Comparison of ENCODE assay signal across 19 cellular contexts in the genomic region with DNA sequence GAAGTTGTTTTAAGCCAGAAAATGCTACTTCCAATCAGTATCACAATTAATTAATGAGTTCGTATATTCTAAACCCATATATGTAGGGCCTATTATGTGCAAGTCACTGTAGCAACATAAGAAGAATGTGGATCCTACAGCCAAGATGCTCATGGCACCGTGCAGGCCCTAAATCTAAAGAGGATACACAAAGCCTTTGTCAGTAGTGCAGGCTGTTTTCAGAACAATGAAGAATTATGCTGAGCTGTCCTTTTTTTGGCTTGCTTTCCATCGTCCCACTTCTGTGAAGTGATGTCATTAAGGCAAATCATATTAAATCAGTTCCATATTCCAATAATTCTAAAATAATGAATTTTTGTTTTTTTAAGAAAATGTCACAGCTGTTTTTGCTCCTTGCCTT.
"Had no signal": no experiment of that assay in that cellular context is flagged by ENCODE, and none has a peak within 500 bp of the region (broad histone marks: within the 10 kb centered on the region; RNA-seq: fewer than 3 reads in every experiment).

No MANE protein-coding gene starts in this region.

- H3K4me3 Mint-ChIP-seq: activated CD4-positive, alpha-beta T cell treated with anti-CD3 and anti-CD28 coated beads, Interleukin-2, amount 10 ng/mL, durations not matched to agents 7 days and 5 days; activated CD8-positive, alpha-beta T cell treated with anti-CD3 and anti-CD28 coated beads, Interleukin-2, amount 10 ng/mL, durations not matched to agents 7 days and 5 days; activated naive CD4-positive, alpha-beta T cell treated with anti-CD3 and anti-CD28 coated beads, Interleukin-2, amount 10 ng/mL, durations not matched to agents 7 days and 5 days; activated naive CD8-positive, alpha-beta T cell treated with anti-CD3 and anti-CD28 coated beads, Interleukin-2, amount 50 U/mL, for 24 hours; activated T-cell treated with anti-CD3 and anti-CD28 coated beads, Interleukin-2, amount 50 U/mL, for 4 hours; dendritic cell treated with granulocyte-macrophage colony-stimulating factor and Interleukin-4, amounts not matched to agents 40 ng/mL and 50 ng/mL, for 4 days; naive thymus-derived CD8-positive, alpha-beta T cell; stimulated activated naive CD8-positive, alpha-beta T cell treated with anti-CD3 and anti-CD28 coated beads, Interleukin-15, Interleukin-2, amounts not matched to agents 100 ng/mL and 50 ng/mL, for 24 hours; type B pancreatic cell had no signal

- H3K27me3 Mint-ChIP-seq: activated CD4-positive, alpha-beta T cell treated with anti-CD3 and anti-CD28 coated beads, Interleukin-2, amount 10 ng/mL, durations not matched to agents 7 days and 5 days; activated naive CD4-positive, alpha-beta T cell treated with anti-CD3 and anti-CD28 coated beads, Interleukin-2, amount 10 ng/mL, durations not matched to agents 7 days and 5 days; dendritic cell treated with granulocyte-macrophage colony-stimulating factor and Interleukin-4, amounts not matched to agents 40 ng/mL and 50 ng/mL, for 4 days; stimulated activated naive CD8-positive, alpha-beta T cell treated with anti-CD3 and anti-CD28 coated beads, Interleukin-15, Interleukin-2, amounts not matched to agents 100 ng/mL and 50 ng/mL, for 24 hours; type B pancreatic cell had no signal

- H3K27me3 ChIP-seq: ascending aorta, testis had no signal

- H3K9me3 Mint-ChIP-seq: activated CD4-positive, alpha-beta T cell treated with anti-CD3 and anti-CD28 coated beads, Interleukin-2, amount 10 ng/mL, durations not matched to agents 7 days and 5 days; activated naive CD4-positive, alpha-beta T cell treated with anti-CD3 and anti-CD28 coated beads, Interleukin-2, amount 10 ng/mL, durations not matched to agents 7 days and 5 days; activated naive CD8-positive, alpha-beta T cell treated with anti-CD3 and anti-CD28 coated beads, Interleukin-2, amount 50 U/mL, for 24 hours; activated T-cell treated with anti-CD3 and anti-CD28 coated beads, Interleukin-2, amount 50 U/mL, for 4 hours; stimulated activated naive CD8-positive, alpha-beta T cell treated with anti-CD3 and anti-CD28 coated beads, Interleukin-15, Interleukin-2, amounts not matched to agents 100 ng/mL and 50 ng/mL, for 24 hours had no signal

- H3K79me2 ChIP-seq: parathyroid adenoma had no signal

- H3K36me3 Mint-ChIP-seq: activated naive CD4-positive, alpha-beta T cell treated with anti-CD3 and anti-CD28 coated beads, Interleukin-2, amount 10 ng/mL, durations not matched to agents 7 days and 5 days; naive thymus-derived CD8-positive, alpha-beta T cell had no signal

- H2AFZ ChIP-seq: parathyroid adenoma had no signal

- ATAC-seq: activated CD4-positive, CD25-positive, alpha-beta regulatory T cell treated with anti-CD3 and anti-CD28 coated beads, Interleukin-2, amount 50 U/mL, for 24 hours; activated CD8-positive, alpha-beta T cell treated with anti-CD3 and anti-CD28 coated beads, Interleukin-2, amount 10 ng/mL, durations not matched to agents 7 days and 5 days; activated naive CD8-positive, alpha-beta T cell treated with anti-CD3 and anti-CD28 coated beads, Interleukin-2, amount 50 U/mL, for 24 hours; activated T-cell treated with anti-CD3 and anti-CD28 coated beads, Interleukin-2, amount 50 U/mL, for 4 hours; naive thymus-derived CD8-positive, alpha-beta T cell had no signal

- H3K36me3 ChIP-seq: ascending aorta had no signal

- H3K4me3 ChIP-seq: ascending aorta, testis had no signal

- DNase-seq: activated CD4-positive, alpha-beta T cell treated with anti-CD3 and anti-CD28 coated beads, Interleukin-2, amount 10 ng/mL, durations not matched to agents 7 days and 5 days; activated CD8-positive, alpha-beta T cell treated with anti-CD3 and anti-CD28 coated beads, Interleukin-2, amount 10 ng/mL, durations not matched to agents 7 days and 5 days; activated naive CD4-positive, alpha-beta T cell treated with anti-CD3 and anti-CD28 coated beads, Interleukin-2, amount 10 ng/mL, durations not matched to agents 7 days and 5 days; activated naive CD8-positive, alpha-beta T cell treated with anti-CD3 and anti-CD28 coated beads, Interleukin-2, amount 50 U/mL, for 24 hours; activated T-cell treated with anti-CD3 and anti-CD28 coated beads, Interleukin-2, amount 50 U/mL, for 4 hours; cerebellar nuclear complex; kidney glomerular epithelial cell; mesenchymal stem cell; naive thymus-derived CD8-positive, alpha-beta T cell; stimulated activated CD4-positive, alpha-beta T cell treated with anti-CD3 and anti-CD28 coated beads, Interleukin-12 subunit alpha, Interleukin-12 subunit beta, amount 100 ng/mL, for 4 hours; stimulated activated CD4-positive, alpha-beta T cell treated with anti-CD3 and anti-CD28 coated beads, Interleukin-2, amount 100 ng/mL, for 24 hours; T1000; testis had no signal

- H3K9me3 ChIP-seq: ascending aorta, testis had no signal

- H3K27ac ChIP-seq: ascending aorta, parathyroid adenoma, testis had no signal

- H3K27ac Mint-ChIP-seq: activated CD4-positive, alpha-beta T cell treated with anti-CD3 and anti-CD28 coated beads, Interleukin-2, amount 10 ng/mL, durations not matched to agents 7 days and 5 days; activated CD8-positive, alpha-beta T cell treated with anti-CD3 and anti-CD28 coated beads, Interleukin-2, amount 10 ng/mL, durations not matched to agents 7 days and 5 days; activated naive CD4-positive, alpha-beta T cell treated with anti-CD3 and anti-CD28 coated beads, Interleukin-2, amount 10 ng/mL, durations not matched to agents 7 days and 5 days; activated naive CD8-positive, alpha-beta T cell treated with anti-CD3 and anti-CD28 coated beads, Interleukin-2, amount 50 U/mL, for 24 hours; dendritic cell treated with granulocyte-macrophage colony-stimulating factor and Interleukin-4, amounts not matched to agents 40 ng/mL and 50 ng/mL, for 4 days; naive thymus-derived CD8-positive, alpha-beta T cell; stimulated activated naive CD8-positive, alpha-beta T cell treated with anti-CD3 and anti-CD28 coated beads, Interleukin-15, Interleukin-2, amounts not matched to agents 100 ng/mL and 50 ng/mL, for 24 hours; type B pancreatic cell had no signal

- H3K4me1 ChIP-seq: ascending aorta, parathyroid adenoma, testis had no signal

- H3K4me1 Mint-ChIP-seq: activated CD4-positive, alpha-beta T cell treated with anti-CD3 and anti-CD28 coated beads, Interleukin-2, amount 10 ng/mL, durations not matched to agents 7 days and 5 days; activated naive CD4-positive, alpha-beta T cell treated with anti-CD3 and anti-CD28 coated beads, Interleukin-2, amount 10 ng/mL, durations not matched to agents 7 days and 5 days; activated naive CD8-positive, alpha-beta T cell treated with anti-CD3 and anti-CD28 coated beads, Interleukin-2, amount 50 U/mL, for 24 hours; naive thymus-derived CD8-positive, alpha-beta T cell had no signal
